Comparison of ENCODE assay signal across 9 cellular contexts in the genomic region with DNA sequence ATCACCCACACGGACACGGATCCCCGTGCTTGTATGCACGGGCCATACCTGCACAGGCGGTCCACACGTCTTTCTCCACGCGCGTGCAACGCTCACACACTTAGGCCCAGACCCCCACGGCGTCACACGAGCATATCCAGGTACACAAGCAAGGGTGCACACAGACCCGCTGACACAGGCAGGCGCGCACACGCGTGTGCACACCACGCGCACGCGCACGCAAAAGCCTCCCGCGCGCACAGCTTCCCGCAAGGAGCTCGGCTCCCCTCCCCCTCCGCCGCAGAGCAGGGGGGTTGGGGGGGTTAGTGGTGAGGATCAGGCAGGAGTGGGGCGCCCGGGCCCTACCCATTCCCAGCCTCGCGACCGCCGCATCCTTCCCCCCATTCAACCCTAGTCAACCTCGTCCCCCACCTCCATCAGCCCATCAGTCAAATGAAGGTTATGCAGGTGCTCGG. TPM values are rescaled to one million over a fixed set of nuclear protein-coding genes. Genes with fewer than 3 reads are reported as not detected.
DNase-seq lines count a peak whose midpoint lies in the region; ATAC-seq and TF ChIP-seq lines count a peak whose summit lies in the region.
"Had no signal": no experiment of that assay in that cellular context is flagged by ENCODE, and none has a peak within 500 bp of the region (broad histone marks: within the 10 kb centered on the region; RNA-seq: fewer than 3 reads in every experiment).

No MANE protein-coding gene starts in this region.

- no peaks in the 10 kb centered on the region for H3K79me2 ChIP-seq in SK-N-SH (ENCODE audit: insufficient read depth)

- CTCF ChIA-PET in SK-N-SH (lab: Yijun Ruan, JAX): interaction anchor here (0.6 to 20.7 kb wide), 11 partner anchors 11 to 196 kb away, joined by 3 to 505 read pairs (median 6); a partner anchor contains a TSS

- H3K4me1 ChIP-seq in SK-N-SH (ENCODE audit: control insufficient read depth in 1 of 2, insufficient read depth in 2 of 2, low read depth in 1 of 2, low read length in 1 of 2) (peaks cover 4 to 20% of the 10 kb centered on the region in 2 experiments; a peak in 2 of 4 replicates), mucosa of rectum (ENCODE audit: control insufficient read depth in 2 of 2, insufficient read depth in 2 of 2, low read length in 2 of 2) (peaks cover 13 to 17% of the 10 kb centered on the region in 2 donors), tibial nerve (peaks cover 0 to 35% (median 16%) of the 10 kb centered on the region in 4 donors)

- H4K20me1 ChIP-seq in SK-N-SH (ENCODE audit: insufficient read depth): no peaks in the 10 kb centered on the region

- no peaks in the 10 kb centered on the region for H3K27me3 ChIP-seq in SK-N-SH (ENCODE audit: insufficient read depth)
- no peaks in the 10 kb centered on the region for H3K27me3 ChIP-seq in mucosa of rectum (ENCODE audit: control insufficient read depth in 2 of 2, insufficient read depth in 2 of 2, low read length in 2 of 2)
- peaks cover 0 to 3% of the 10 kb centered on the region in 2 donors for H3K27me3 ChIP-seq in tibial nerve

- H3F3A ChIP-seq in SK-N-SH (replicated peaks; ENCODE audit: insufficient read depth): no peaks in the 10 kb centered on the region

- TF ChIP-seq POLR2A in tibial nerve (IDR thresholded peaks at IDR 0.05): no peak

- DNase-seq in AG10803 (ENCODE audit: low read depth): no peak
- DNase-seq in SK-N-SH: peak; percentile 69
- peak; percentile 56 for DNase-seq in effector CD8-positive, alpha-beta T cell (lab: John Stamatoyannopoulos, UW)
- DNase-seq in tibial nerve (ENCODE audit: low spot score in 2 of 2): peak in 1 of 2 donors; percentile 38
- DNase-seq in DMS79 (lab: John Stamatoyannopoulos, UW): no peak

- ATAC-seq in GM19455 (IDR thresholded peaks at IDR 0.05; ENCODE audit: unreplicated experiment) (peak; percentile 12), GM21367 (IDR thresholded peaks at IDR 0.05; ENCODE audit: unreplicated experiment) (no peak)

- H3K9me3 ChIP-seq in SK-N-SH (no peaks in the 10 kb centered on the region), mucosa of rectum (ENCODE audit: control insufficient read depth in 2 of 2, low read length in 2 of 2) (no peaks in the 10 kb centered on the region), tibial nerve (no peaks in the 10 kb centered on the region)

- POLR2A ChIA-PET in SK-N-SH (lab: Yijun Ruan, JAX): interaction anchor here (1.3 to 2.1 kb wide), 3 partner anchors 9 to 76 kb away, joined by 3 to 5 read pairs (median 3); a partner anchor contains a TSS

- peak overlapping the region; percentile 71 for H2AFZ ChIP-seq in SK-N-SH (ENCODE audit: low read depth)

- no peak for TF ChIP-seq RAD21 in SK-N-SH (IDR thresholded peaks at IDR 0.05; ENCODE audit: low read length)

- no peaks in the 10 kb centered on the region for H3K9me2 ChIP-seq in SK-N-SH

- 0% methylated on average over 8 of the region's 38 CpGs for WGBS in SK-N-SH (ENCODE audit: low lambda C conversion rate)
- 0% methylated on average over 17 to 30 of the region's 38 CpGs for WGBS in tibial nerve, 2 donors

- peaks cover 0 to 2% of the 10 kb centered on the region in 2 experiments for H3K36me3 ChIP-seq in SK-N-SH (replicated peaks in 1 of 2; ENCODE audit: control insufficient read depth in 1 of 2, insufficient read depth in 2 of 2, low read length in 1 of 2)
- H3K36me3 ChIP-seq in mucosa of rectum (ENCODE audit: control insufficient read depth in 2 of 2, insufficient read depth in 2 of 2, low read length in 2 of 2): peaks cover 3 to 6% of the 10 kb centered on the region in 2 donors
- H3K36me3 ChIP-seq in tibial nerve: peaks cover 0 to 27% (median 0%) of the 10 kb centered on the region in 3 donors

- H3K4me3 ChIP-seq in AG10803 (ENCODE audit: low read length) (peak overlapping the region; percentile 82), SK-N-SH (ENCODE audit: low read depth in 2 of 2, low read length in 1 of 2) (peak overlapping the region; percentile 71 to 82), mucosa of rectum (ENCODE audit: low read length in 2 of 2) (peak overlapping the region; percentile 82 to 85), tibial nerve (peak overlapping the region; percentile 59 to 79 (median 70))

- no peak for TF ChIP-seq CTCF in AG10803 (conservative IDR thresholded peaks at IDR 0.05; ENCODE audit: low read length)
- no peak for TF ChIP-seq CTCF in SK-N-SH (IDR thresholded peaks at IDR 0.05)
- no peak for TF ChIP-seq CTCF in tibial nerve (IDR thresholded peaks at IDR 0.05)

- H3K4me2 ChIP-seq in SK-N-SH: peak overlapping the region; percentile 94

- peak overlapping the region; percentile 45 for H3K9ac ChIP-seq in SK-N-SH
- H3K9ac ChIP-seq in mucosa of rectum (ENCODE audit: low read depth in 1 of 2, low read length in 2 of 2): peak overlapping the region; percentile 63 to 76

- TF ChIP-seq EP300 in SK-N-SH (IDR thresholded peaks at IDR 0.05; ENCODE audit: borderline replicate concordance in 1 of 2, low read depth in 1 of 2, low read length in 1 of 2): no peak
- TF ChIP-seq EP300 in tibial nerve (IDR thresholded peaks at IDR 0.05): no peak

- peak overlapping the region in 1 of 2 experiments; percentile 63; a peak in 2 of 4 replicates for H3K27ac ChIP-seq in SK-N-SH (ENCODE audit: low read depth in 2 of 2, low read length in 1 of 2)
- H3K27ac ChIP-seq in mucosa of rectum (ENCODE audit: low read depth in 2 of 2, low read length in 2 of 2): peak overlapping the region; percentile 31 to 79
- peak overlapping the region; percentile 53 to 99 (median 78) for H3K27ac ChIP-seq in tibial nerve

TF ChIP-seq in SK-N-SH, 30 proteins besides CTCF, POLR2A, EP300 and RAD21:
- TF ChIP-seq SIN3A (IDR thresholded peaks at IDR 0.05; ENCODE audit: borderline replicate concordance, low read depth, low read length) (0 out of 2 replicates have a peak, but pooled peaks have one; percentile 5), JUND (IDR thresholded peaks at IDR 0.05) (no peak), NRF1 (IDR thresholded peaks at IDR 0.05; ENCODE audit: low read depth, low read length) (peak; percentile 64), ELF1 (IDR thresholded peaks at IDR 0.05) (no peak)

RNA-seq across cellular contexts. Expression of a gene that starts 0.4 kb away (rescaled TPM):
- polyA plus RNA-seq in SK-N-SH (2012; rRNA removed): 9.1 and 9.7 TPM in 2 replicates
- polyA plus RNA-seq in SK-N-SH (2012; cell fraction: cytosol; rRNA removed): 7.7 and 10.0 TPM in 2 replicates
- 13.1 and 19.6 TPM in 2 replicates for polyA plus RNA-seq in SK-N-SH (2012; cell fraction: nucleus; rRNA removed)
- 1 to 10 TPM in 3 of 4 donors, not detected in 1; 1.5 to 5.1 (median 3.9) TPM for total RNA-seq in tibial nerve

RNA-seq across cellular contexts. Expression of a gene that starts 10.4 kb away (rescaled TPM):
- polyA plus RNA-seq in SK-N-SH (2012; rRNA removed): 17.5 and 20.6 TPM in 2 replicates
- polyA plus RNA-seq in SK-N-SH (2012; cell fraction: cytosol; rRNA removed): 9.7 and 13.5 TPM in 2 replicates
- polyA plus RNA-seq in SK-N-SH (2012; cell fraction: nucleus; rRNA removed): 8.2 and 8.6 TPM in 2 replicates
- 10 to 100 TPM; 11.1 to 19.0 (median 15.5) TPM for total RNA-seq in tibial nerve

RNA-seq across cellular contexts. Expression of a gene that starts 22.8 kb away (rescaled TPM):
- polyA plus RNA-seq in SK-N-SH (2012; rRNA removed): 0.36 and 1.0 TPM in 2 replicates
- 0.05 and 0.26 TPM in 2 replicates for polyA plus RNA-seq in SK-N-SH (2012; cell fraction: cytosol; rRNA removed)
- polyA plus RNA-seq in SK-N-SH (2012; cell fraction: nucleus; rRNA removed): 4.1 and 8.2 TPM in 2 replicates
- under 1 TPM in 3 of 4 donors, not detected in 1; under 0.01 to 0.60 (median 0.59) TPM for total RNA-seq in tibial nerve
- total RNA-seq: myocyte had no signal

RNA-seq across cellular contexts. Expression of a gene that starts 29.8 kb away (rescaled TPM):
- polyA plus RNA-seq in SK-N-SH (2012; rRNA removed): 10.7 and 11.6 TPM in 2 replicates
- polyA plus RNA-seq in SK-N-SH (2012; cell fraction: cytosol; rRNA removed): 4.4 and 6.7 TPM in 2 replicates
- 4.5 and 5.5 TPM in 2 replicates for polyA plus RNA-seq in SK-N-SH (2012; cell fraction: nucleus; rRNA removed)
- 100 to 1,000 TPM in 1 of 4 donors, 10 to 100 TPM in 3; 19.0 to 101 (median 29.4) TPM for total RNA-seq in tibial nerve

RNA-seq across cellular contexts. Expression of a gene that starts 50.5 kb away (rescaled TPM):
- 27.5 and 36.6 TPM in 2 replicates for polyA plus RNA-seq in SK-N-SH (2012; rRNA removed)
- polyA plus RNA-seq in SK-N-SH (2012; cell fraction: cytosol; rRNA removed): 17.4 and 30.3 TPM in 2 replicates
- polyA plus RNA-seq in SK-N-SH (2012; cell fraction: nucleus; rRNA removed): 52.1 and 53.0 TPM in 2 replicates
- total RNA-seq in tibial nerve: 10 to 100 TPM; 12.2 to 38.1 (median 15.7) TPM

Comparison
In these comparisons a context has a peak if more than half of its experiments do, and no peak if none do; other contexts are left out.
1. DNase-seq: peak in SK-N-SH (single experiment) and effector CD8-positive, alpha-beta T cell (single experiment); none in AG10803 (single experiment) and DMS79 (single experiment).
2. Peak in every context shown above with its lines, with median percentiles within 50 percentile points of each other: H3K4me3 ChIP-seq.